In genomic region chr11:83006877-83007330, GRCh38 we compare ENCODE assay signal across 9 cellular contexts.
DNase-seq lines count a peak whose midpoint lies in the region; ATAC-seq and TF ChIP-seq lines count a peak whose summit lies in the region.
"Had no signal": no experiment of that assay in that cellular context is flagged by ENCODE, and none has a peak within 500 bp of the region (broad histone marks: within the 10 kb centered on the region; RNA-seq: fewer than 3 reads in every experiment).

No MANE protein-coding gene starts in this region.

- H3K36me3 Mint-ChIP-seq in activated T-cell treated with anti-CD3 and anti-CD28 coated beads, Interleukin-2, amount 50 U/mL, for 24 hours (ENCODE audit: low read depth) = peaks cover 9% of the 10 kb centered on the region
- H3K36me3 Mint-ChIP-seq in mesothelial cell of epicardium = no peaks in the 10 kb centered on the region

- no peaks in the 10 kb centered on the region for H3K9me3 ChIP-seq in aorta (ENCODE audit: control insufficient read depth, low read length)

- TF ChIP-seq CTCF in mesothelial cell of epicardium (IDR thresholded peaks at IDR 0.05; ENCODE audit: unreplicated experiment) = no peak

- H3K4me1 ChIP-seq in aorta (ENCODE audit: control insufficient read depth in 1 of 2, insufficient read depth in 2 of 2, low read length in 2 of 2) = peaks cover 3 to 11% of the 10 kb centered on the region in 2 donors

- intact Hi-C loops in aorta (cut with DNase I) = no loop called here

- H3K27ac ChIP-seq in aorta (ENCODE audit: low read depth in 1 of 2, low read length in 2 of 2) = no peak overlapping the region

- peak overlapping the region; percentile 25 for H3K4me3 Mint-ChIP-seq in activated T-cell treated with anti-CD3 and anti-CD28 coated beads, Interleukin-2, amount 50 U/mL, for 24 hours
- H3K4me3 Mint-ChIP-seq in mesothelial cell of epicardium = no peak overlapping the region

- no peaks in the 10 kb centered on the region for H3K27me3 Mint-ChIP-seq in activated T-cell treated with anti-CD3 and anti-CD28 coated beads, Interleukin-2, amount 50 U/mL, for 24 hours
- no peaks in the 10 kb centered on the region for H3K27me3 Mint-ChIP-seq in mesothelial cell of epicardium (ENCODE audit: low read depth)

- no peak overlapping the region for H3K4me3 ChIP-seq in aorta (ENCODE audit: low read length in 2 of 2)

- H3K4me1 Mint-ChIP-seq in activated T-cell treated with anti-CD3 and anti-CD28 coated beads, Interleukin-2, amount 50 U/mL, for 24 hours (ENCODE audit: low read depth) = peaks cover 70% of the 10 kb centered on the region
- H3K4me1 Mint-ChIP-seq in mesothelial cell of epicardium = peaks cover 18% of the 10 kb centered on the region

- peak overlapping the region; percentile 90 for H3K27ac Mint-ChIP-seq in activated T-cell treated with anti-CD3 and anti-CD28 coated beads, Interleukin-2, amount 50 U/mL, for 24 hours
- peak overlapping the region; percentile 14 for H3K27ac Mint-ChIP-seq in mesothelial cell of epicardium

- 10 to 13% methylated on average over 1 of the region's 1 CpG for WGBS in aorta, 2 donors

- H3K36me3 ChIP-seq in aorta (ENCODE audit: control insufficient read depth in 1 of 2, insufficient read depth in 2 of 2, low read length in 1 of 2) = peaks cover 0 to 2% of the 10 kb centered on the region in 2 donors

- H3K27me3 ChIP-seq in aorta (ENCODE audit: control insufficient read depth in 1 of 2, insufficient read depth in 2 of 2, low read length in 1 of 2) = no peaks in the 10 kb centered on the region

- peak; percentile 38 for DNase-seq in activated T-cell treated with anti-CD3 and anti-CD28 coated beads, Interleukin-2, amount 50 U/mL, for 24 hours
- DNase-seq in activated T-cell treated with anti-CD3 and anti-CD28 coated beads, Interleukin-2, amount 50 U/mL, for 1 hour = no peak
- DNase-seq in RPMI7951 (ENCODE audit: low read depth) (peak; percentile 49), mesothelial cell of epicardium (ENCODE audit: low spot score in 2 of 2, unreplicated experiment in 2 of 2) (no peak), aorta (no peak), GDM1 (lab: John Stamatoyannopoulos, UW) (no peak)
- DNase-seq in stimulated activated naive CD4-positive, alpha-beta T cell (lab: John Stamatoyannopoulos, UW) = no peak
- DNase-seq: left cardiac atrium had no signal

- ATAC-seq in HG02763 (IDR thresholded peaks at IDR 0.05; ENCODE audit: unreplicated experiment) = peak; percentile 54
- no peak for ATAC-seq in aorta (ENCODE audit: low FRiP score)

- no peaks in the 10 kb centered on the region for H3K9me3 Mint-ChIP-seq in activated T-cell treated with anti-CD3 and anti-CD28 coated beads, Interleukin-2, amount 50 U/mL, for 24 hours
- H3K9me3 Mint-ChIP-seq in mesothelial cell of epicardium = no peaks in the 10 kb centered on the region

Comparison
In these comparisons a context has a peak if more than half of its experiments do, and no peak if none do; other contexts are left out.
1. DNase-seq: peak in activated T-cell treated with anti-CD3 and anti-CD28 coated beads, Interleukin-2, amount 50 U/mL, for 24 hours (single experiment) and RPMI7951 (single experiment); none in activated T-cell treated with anti-CD3 and anti-CD28 coated beads, Interleukin-2, amount 50 U/mL, for 1 hour (single experiment), mesothelial cell of epicardium (0 of 2), aorta (0 of 2), stimulated activated naive CD4-positive, alpha-beta T cell (0 of 6) and GDM1 (single experiment).